ENCODE assay signal across 13 cellular contexts in genomic region chr3:197404030-197404429, GRCh38.
DNase-seq lines count a peak whose midpoint lies in the region; ATAC-seq and TF ChIP-seq lines count a peak whose summit lies in the region.
"Had no signal": no experiment of that assay in that cellular context is flagged by ENCODE, and none has a peak within 500 bp of the region (broad histone marks: within the 10 kb centered on the region; RNA-seq: fewer than 3 reads in every experiment).

No MANE protein-coding gene starts in this region.

- intact Hi-C loops in posterior vena cava (cut with DNase I), result no loop called here

- no peaks in the 10 kb centered on the region for H3F3A ChIP-seq in GM23338 (replicated peaks; ENCODE audit: low read depth)

- no peak overlapping the region for H3K27ac Mint-ChIP-seq in GM23338
- H3K27ac Mint-ChIP-seq: CD14-positive monocyte; CD8-positive, alpha-beta memory T cell had no signal

- no peak overlapping the region for H3K4me3 Mint-ChIP-seq in GM23338
- H3K4me3 Mint-ChIP-seq: CD14-positive monocyte; CD8-positive, alpha-beta memory T cell had no signal

- no peaks in the 10 kb centered on the region for H3K36me3 ChIP-seq in GM23338 (ENCODE audit: insufficient read depth)

- ATAC-seq in GM23338, result peak; percentile 69
- ATAC-seq: HepG2 had no signal

- peaks cover 7% of the 10 kb centered on the region for H3K9me3 Mint-ChIP-seq in GM23338
- H3K9me3 Mint-ChIP-seq: CD8-positive, alpha-beta memory T cell had no signal

- H3K4me2 ChIP-seq in GM23338, result no peak overlapping the region

- DNase-seq in AG20443 (ENCODE audit: low spot score) (peak; percentile 2), GM23338 (ENCODE audit: low spot score) (peak; percentile 40), iPS-NIHi11 (ENCODE audit: low spot score) (peak; percentile 16), posterior vena cava (ENCODE audit: low spot score) (peak; percentile 36), NCI-H2227 treated with DMSO at 0.1 percent for 48 hours (lab: John Stamatoyannopoulos, UW) (no peak), activated T-cell treated with anti-CD3 and anti-CD28 coated beads for 4 hours (no peak), inferior parietal cortex (ENCODE audit: extremely low spot score) (no peak)
- DNase-seq: Caco-2; CD8-positive, alpha-beta memory T cell; DMS53; GF-D8 had no signal

- TF ChIP-seq CTCF in GM23338 (conservative IDR thresholded peaks at IDR 0.05; ENCODE audit: low read depth in 2 of 2), result no peak

- peaks cover 7% of the 10 kb centered on the region for H3K27me3 Mint-ChIP-seq in GM23338 (ENCODE audit: insufficient read depth, low read depth, poor library complexity)

- H3K27ac ChIP-seq in GM23338 (ENCODE audit: low read depth), result no peak overlapping the region

- peaks cover 5% of the 10 kb centered on the region; the same call in 1 of the 3 replicates for H3K36me3 Mint-ChIP-seq in GM23338 (ENCODE audit: low read depth)
- H3K36me3 Mint-ChIP-seq: CD14-positive monocyte; CD8-positive, alpha-beta memory T cell had no signal

- no peaks in the 10 kb centered on the region for H3K9me2 ChIP-seq in GM23338 (ENCODE audit: insufficient read depth)

- peak overlapping the region; percentile 63; the same call in 1 of the 2 replicates for H2AFZ ChIP-seq in GM23338

- H3K27me3 ChIP-seq in GM23338 (ENCODE audit: insufficient read depth), result no peaks in the 10 kb centered on the region

- H3K4me3 ChIP-seq in GM23338, result no peak overlapping the region

- H3K4me1 Mint-ChIP-seq in GM23338, result peaks cover 17% of the 10 kb centered on the region; the same call in 2 of the 3 replicates
- H3K4me1 Mint-ChIP-seq: CD14-positive monocyte; CD8-positive, alpha-beta memory T cell had no signal

- H3K4me1 ChIP-seq in GM23338 (ENCODE audit: insufficient read depth), result peaks cover 5% of the 10 kb centered on the region; the same call in 1 of the 2 replicates

- H3K79me2 ChIP-seq in GM23338 (replicated peaks; ENCODE audit: insufficient read depth), result no peaks in the 10 kb centered on the region

- H4K20me1 ChIP-seq in GM23338 (replicated peaks; ENCODE audit: insufficient read depth), result no peaks in the 10 kb centered on the region

TF ChIP-seq in GM23338, 12 proteins besides CTCF, POLR2A, EP300 and RAD21:
- no peak for TF ChIP-seq JUNB (IDR thresholded peaks at IDR 0.05; ENCODE audit: unreplicated experiment)
TF ChIP-seq in GM23338: peak in this region for 0.

Comparison
In these comparisons a context has a peak if more than half of its experiments do, and no peak if none do; other contexts are left out.
1. DNase-seq: peak in AG20443 (single experiment), GM23338 (single experiment), iPS-NIHi11 (single experiment) and posterior vena cava (single experiment); none in NCI-H2227 treated with DMSO at 0.1 percent for 48 hours (single experiment), activated T-cell treated with anti-CD3 and anti-CD28 coated beads for 4 hours (single experiment) and inferior parietal cortex (single experiment).